8 cellular contexts compared by ENCODE assay signal in the genomic region with DNA sequence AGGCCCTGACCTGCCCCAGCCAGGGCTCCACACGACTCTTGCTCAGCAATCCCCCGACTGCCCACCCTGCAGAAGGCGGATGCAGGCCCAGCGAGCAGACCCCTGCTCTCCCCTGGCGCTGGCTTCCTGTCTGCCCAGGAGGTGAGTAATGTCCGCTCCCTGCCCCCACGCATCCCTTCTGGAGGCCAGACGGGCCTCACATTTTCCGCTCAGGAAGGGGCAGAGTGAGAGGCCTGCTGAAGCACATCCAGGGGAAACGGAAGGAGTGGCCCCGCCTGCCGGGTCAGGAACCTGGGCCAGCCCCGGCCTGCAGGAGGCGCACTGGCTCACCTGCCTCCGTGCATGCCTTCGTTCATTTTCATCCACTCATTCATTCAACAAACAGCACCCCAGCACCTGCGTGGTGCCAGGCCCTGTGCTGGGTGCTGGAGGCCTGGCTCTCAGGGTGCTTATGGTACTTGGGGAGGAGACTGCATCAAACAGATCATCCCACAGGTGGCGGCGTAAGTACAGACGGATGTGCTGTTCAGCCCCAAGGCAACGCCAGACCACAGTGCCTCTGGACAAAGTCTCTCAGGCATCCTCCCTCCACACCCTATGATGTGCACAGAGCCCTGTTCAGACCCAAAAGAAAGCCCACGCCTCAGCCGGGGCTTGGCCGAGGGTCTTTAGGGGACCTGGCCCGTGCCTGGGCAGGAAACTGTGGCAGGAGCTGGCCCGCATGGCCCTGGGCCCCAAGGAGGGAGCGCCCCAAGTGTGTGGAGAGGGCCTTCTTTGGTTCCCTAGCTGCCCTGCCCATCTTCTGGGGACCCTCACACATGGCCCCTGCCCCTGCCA.
DNase-seq lines count a peak whose midpoint lies in the region; ATAC-seq, FAIRE-seq and TF ChIP-seq lines count a peak whose summit lies in the region.

No MANE protein-coding gene starts in this region.

- H3K4me1 ChIP-seq in smooth muscle cell (ENCODE audit: low read depth): peaks cover 37% of the 10 kb centered on the region

- DNase-seq in ELF-1 (ENCODE audit: low read depth, low spot score) (peak; percentile 87), left cardiac atrium (peak; percentile 89), smooth muscle cell (lab: John Stamatoyannopoulos, UW; ENCODE audit: unreplicated experiment) (peak; percentile 27), NCI-H510A (lab: John Stamatoyannopoulos, UW) (no peak), GM12892 (ENCODE audit: insufficient read length) (no peak)

- peaks cover 75% of the 10 kb centered on the region for H3K36me3 ChIP-seq in KOPT-K1 (ENCODE audit: insufficient read depth, low read length)
- H3K36me3 ChIP-seq in smooth muscle cell (ENCODE audit: low read depth): no peaks in the 10 kb centered on the region

- no peak overlapping the region for H3K4me3 ChIP-seq in smooth muscle cell

- FAIRE-seq in GM12892 (lab: Jason Lieb, UNC): no peak

- peak overlapping the region; percentile 85 for H3K9ac ChIP-seq in smooth muscle cell (ENCODE audit: low read depth)

- WGBS in smooth muscle cell (ENCODE audit: low lambda C conversion rate): 42% methylated on average over 27 of the region's 27 CpGs

- peak; percentile 73 for TF ChIP-seq CTCF in smooth muscle cell (IDR thresholded peaks at IDR 0.05; ENCODE audit: borderline replicate concordance, insufficient read depth, poor library complexity, severe bottlenecking)

- no peak overlapping the region for H3K4me3 Mint-ChIP-seq in activated naive CD4-positive, alpha-beta T cell treated with anti-CD3 and anti-CD28 coated beads, Interleukin-2, amount 50 U/mL, for 24 hours

- H3K79me2 ChIP-seq in smooth muscle cell (ENCODE audit: low read depth): peaks cover 88% of the 10 kb centered on the region

- peak overlapping the region; percentile 68 for H3K4me2 ChIP-seq in smooth muscle cell

- no peaks in the 10 kb centered on the region for H3K9me3 ChIP-seq in KOPT-K1 (ENCODE audit: insufficient read depth, low read length, poor library complexity, severe bottlenecking)
- H3K9me3 ChIP-seq in smooth muscle cell (replicated peaks; ENCODE audit: low read depth): no peaks in the 10 kb centered on the region

- peaks cover 24% of the 10 kb centered on the region for H3F3A ChIP-seq in smooth muscle cell (ENCODE audit: low read depth)

- no peak overlapping the region for H2AFZ ChIP-seq in smooth muscle cell (ENCODE audit: low read depth)

- peaks cover 38% of the 10 kb centered on the region for H4K20me1 ChIP-seq in smooth muscle cell (ENCODE audit: low read depth)

- H3K27ac ChIP-seq in KOPT-K1 (ENCODE audit: low read depth, low read length, poor library complexity, severe bottlenecking): peak overlapping the region; percentile 8
- peak overlapping the region; percentile 98 for H3K27ac ChIP-seq in smooth muscle cell (ENCODE audit: low read depth)

- H3K27me3 ChIP-seq in smooth muscle cell (ENCODE audit: low read depth): no peaks in the 10 kb centered on the region

- peak overlapping the region; percentile 59 for H3K27ac Mint-ChIP-seq in activated naive CD4-positive, alpha-beta T cell treated with anti-CD3 and anti-CD28 coated beads, Interleukin-2, amount 50 U/mL, for 24 hours

- ATAC-seq in left cardiac atrium (peak; percentile 34 to 45), GM21423 (IDR thresholded peaks at IDR 0.05; ENCODE audit: unreplicated experiment) (no peak)

- no peaks in the 10 kb centered on the region for H3K36me3 Mint-ChIP-seq in activated naive CD4-positive, alpha-beta T cell treated with anti-CD3 and anti-CD28 coated beads, Interleukin-2, amount 50 U/mL, for 24 hours

- TF ChIP-seq POLR2A in GM12892 (IDR thresholded peaks at IDR 0.05; ENCODE audit: low read depth, low read length): no peak

- H3K9me3 Mint-ChIP-seq in activated naive CD4-positive, alpha-beta T cell treated with anti-CD3 and anti-CD28 coated beads, Interleukin-2, amount 50 U/mL, for 24 hours: no peaks in the 10 kb centered on the region

- H3K27me3 Mint-ChIP-seq in activated naive CD4-positive, alpha-beta T cell treated with anti-CD3 and anti-CD28 coated beads, Interleukin-2, amount 50 U/mL, for 24 hours: no peaks in the 10 kb centered on the region

- peaks cover 13% of the 10 kb centered on the region for H3K4me1 Mint-ChIP-seq in activated naive CD4-positive, alpha-beta T cell treated with anti-CD3 and anti-CD28 coated beads, Interleukin-2, amount 50 U/mL, for 24 hours

- intact Hi-C loops in left cardiac atrium (cut with DNase I): no loop called here

Comparison
In these comparisons a context has a peak if more than half of its experiments do, and no peak if none do; other contexts are left out.
1. DNase-seq: peak in ELF-1 (single experiment), left cardiac atrium (single experiment) and smooth muscle cell (single experiment); none in NCI-H510A (single experiment) and GM12892 (single experiment).